19 cellular contexts compared by ENCODE assay signal in the genomic region with DNA sequence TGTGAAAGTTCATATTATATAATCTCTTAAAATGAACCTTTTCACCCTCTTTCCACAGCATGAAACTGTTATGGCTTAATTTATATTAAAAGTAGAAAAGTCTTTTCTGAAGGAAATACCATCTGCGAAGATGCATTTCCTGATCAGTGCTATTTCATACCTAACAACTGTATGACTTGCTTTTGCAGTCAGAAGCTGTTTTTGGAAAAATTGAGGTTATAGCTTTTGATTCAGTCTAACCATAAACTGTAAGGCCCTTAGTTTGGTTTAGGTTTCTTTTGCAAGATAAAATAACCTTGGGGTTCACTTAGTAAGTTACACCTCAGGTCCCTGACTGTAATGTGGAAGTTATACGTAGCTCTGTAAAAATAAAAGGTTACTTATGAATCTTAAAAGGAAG. TPM values are rescaled to one million over a fixed set of nuclear protein-coding genes. Genes with fewer than 3 reads are reported as not detected.
DNase-seq lines count a peak whose midpoint lies in the region; ATAC-seq and TF ChIP-seq lines count a peak whose summit lies in the region.
"Had no signal": no experiment of that assay in that cellular context is flagged by ENCODE, and none has a peak within 500 bp of the region (broad histone marks: within the 10 kb centered on the region; RNA-seq: fewer than 3 reads in every experiment).

No MANE protein-coding gene starts in this region.

- no peak for TF ChIP-seq POLR2A in lower leg skin (IDR thresholded peaks at IDR 0.05)

- peaks cover 7% of the 10 kb centered on the region for H3K4me1 ChIP-seq in left ventricle myocardium inferior
- H3K4me1 ChIP-seq: pancreas had no signal

- H3K27me3 ChIP-seq in left ventricle myocardium inferior (ENCODE audit: low read depth) (no peaks in the 10 kb centered on the region), brain microvascular endothelial cell (replicated peaks) (no peaks in the 10 kb centered on the region)
- H3K27me3 ChIP-seq: dorsolateral prefrontal cortex, pancreas had no signal

- intact Hi-C loops in left ventricle myocardium inferior (cut with micrococcal nuclease), result no loop called here
- intact Hi-C loops in cardiac septum (cut with DNase I), result no loop called here
- intact Hi-C loops in activated T-helper 1 cell treated with anti-CD3 and anti-CD28 coated beads, Interleukin-12 subunit alpha, Interleukin-12 subunit beta, Interleukin-2, Interleukin-4 antibody, amounts not matched to agents 30 ng/mL and 10 ng/mL and 1 ng/mL, durations not matched to agents 14 hours and 24 hours and 36 hours (cut with micrococcal nuclease), result loop anchor here (2.0 to 5.0 kb wide), 2 partner anchors 23 to 37 kb away; a partner anchor contains a TSS
- intact Hi-C loops in lower leg skin (cut with DNase I; ENCODE audit: low total_unique reads), result loop anchor here (10.0 kb wide), 1 partner anchor 1879 kb away; no protein-coding TSS in a partner anchor

- ATAC-seq in memory B cell (ENCODE audit: low read depth), result no peak
- ATAC-seq: HCT116, pancreas had no signal

- no peaks in the 10 kb centered on the region for H3K9me3 Mint-ChIP-seq in activated T-helper 1 cell treated with anti-CD3 and anti-CD28 coated beads, Interleukin-12 subunit alpha, Interleukin-12 subunit beta, Interleukin-2, Interleukin-4 antibody, amounts not matched to agents 30 ng/mL and 10 ng/mL and 1 ng/mL, durations not matched to agents 14 hours and 24 hours and 36 hours
- H3K9me3 Mint-ChIP-seq in memory B cell, result no peaks in the 10 kb centered on the region
- H3K9me3 Mint-ChIP-seq: naive B cell had no signal

- H3K4me3 ChIP-seq in left ventricle myocardium inferior (no peak overlapping the region), brain microvascular endothelial cell (ENCODE audit: low read depth, low read length) (no peak overlapping the region), lower leg skin (ENCODE audit: low read depth, poor library complexity, severe bottlenecking) (no peak overlapping the region)
- H3K4me3 ChIP-seq: dorsolateral prefrontal cortex, pancreas had no signal

- H3K4me3 Mint-ChIP-seq in activated T-helper 1 cell treated with anti-CD3 and anti-CD28 coated beads, Interleukin-12 subunit alpha, Interleukin-12 subunit beta, Interleukin-2, Interleukin-4 antibody, amounts not matched to agents 30 ng/mL and 10 ng/mL and 1 ng/mL, durations not matched to agents 14 hours and 24 hours and 36 hours, result no peak overlapping the region
- H3K4me3 Mint-ChIP-seq in memory B cell, result no peak overlapping the region

- in situ Hi-C loops in brain microvascular endothelial cell (cut with HindIII; ENCODE audit: low pct_ligation_motif_present, low sequenced_read_pairs), result no loop called here

- TF ChIP-seq CTCF in left ventricle myocardium inferior (IDR thresholded peaks at IDR 0.05; ENCODE audit: borderline replicate concordance), result no peak
- TF ChIP-seq CTCF in brain microvascular endothelial cell (IDR thresholded peaks at IDR 0.05; ENCODE audit: low read depth, low read length, missing control alignments), result no peak
- no peak for TF ChIP-seq CTCF in lower leg skin (IDR thresholded peaks at IDR 0.05)

- 81 to 92% methylated on average over 2 of the region's 2 CpGs for WGBS in lower leg skin, 2 donors

- H3K36me3 Mint-ChIP-seq in activated T-helper 1 cell treated with anti-CD3 and anti-CD28 coated beads, Interleukin-12 subunit alpha, Interleukin-12 subunit beta, Interleukin-2, Interleukin-4 antibody, amounts not matched to agents 30 ng/mL and 10 ng/mL and 1 ng/mL, durations not matched to agents 14 hours and 24 hours and 36 hours (ENCODE audit: low read depth), result peaks cover 12% of the 10 kb centered on the region
- peaks cover 2% of the 10 kb centered on the region for H3K36me3 Mint-ChIP-seq in memory B cell
- H3K36me3 Mint-ChIP-seq: naive B cell had no signal

- H3K36me3 ChIP-seq in left ventricle myocardium inferior (peaks cover 23% of the 10 kb centered on the region), brain microvascular endothelial cell (replicated peaks) (no peaks in the 10 kb centered on the region)
- H3K36me3 ChIP-seq: WERI-Rb-1 had no signal

- H3K27ac ChIP-seq in left ventricle myocardium inferior (replicated peaks), result peak overlapping the region; percentile 24
- no peak overlapping the region for H3K27ac ChIP-seq in brain microvascular endothelial cell
- H3K27ac ChIP-seq: dorsolateral prefrontal cortex, KMS-11, pancreas, WERI-Rb-1 had no signal

- DNase-seq in left ventricle myocardium inferior, result no peak
- no peak for DNase-seq in cardiac septum (ENCODE audit: low spot score)
- DNase-seq in activated T-helper 1 cell treated with anti-CD3 and anti-CD28 coated beads, Interleukin-12 subunit alpha, Interleukin-12 subunit beta, Interleukin-2, Interleukin-4 antibody, amounts not matched to agents 30 ng/mL and 10 ng/mL and 1 ng/mL, durations not matched to agents 14 hours and 24 hours and 36 hours (ENCODE audit: low spot score), result no peak
- no peak for DNase-seq in memory B cell (ENCODE audit: low spot score in 2 of 2)
- DNase-seq in brain microvascular endothelial cell, result no peak
- no peak for DNase-seq in NCI-H187 treated with DMSO at 0.1 percent for 48 hours (lab: John Stamatoyannopoulos, UW)
- no peak for DNase-seq in lower leg skin (ENCODE audit: low spot score in 2 of 2)
- DNase-seq: amygdala; dorsolateral prefrontal cortex; head of caudate nucleus; left cardiac atrium; NCI-H526; pancreas; right cardiac atrium; stimulated activated CD8-positive, alpha-beta memory T cell treated with anti-CD3 and anti-CD28 coated beads, Interleukin-4, amount 100 ng/mL, for 48 hours; WERI-Rb-1 had no signal

- peak overlapping the region; percentile 76 for H3K27ac Mint-ChIP-seq in activated T-helper 1 cell treated with anti-CD3 and anti-CD28 coated beads, Interleukin-12 subunit alpha, Interleukin-12 subunit beta, Interleukin-2, Interleukin-4 antibody, amounts not matched to agents 30 ng/mL and 10 ng/mL and 1 ng/mL, durations not matched to agents 14 hours and 24 hours and 36 hours
- H3K27ac Mint-ChIP-seq in memory B cell, result peak overlapping the region; percentile 79

- H3K4me1 Mint-ChIP-seq in activated T-helper 1 cell treated with anti-CD3 and anti-CD28 coated beads, Interleukin-12 subunit alpha, Interleukin-12 subunit beta, Interleukin-2, Interleukin-4 antibody, amounts not matched to agents 30 ng/mL and 10 ng/mL and 1 ng/mL, durations not matched to agents 14 hours and 24 hours and 36 hours (ENCODE audit: low read depth), result peaks cover 39% of the 10 kb centered on the region
- peaks cover 21% of the 10 kb centered on the region for H3K4me1 Mint-ChIP-seq in memory B cell

- H3K27me3 Mint-ChIP-seq in activated T-helper 1 cell treated with anti-CD3 and anti-CD28 coated beads, Interleukin-12 subunit alpha, Interleukin-12 subunit beta, Interleukin-2, Interleukin-4 antibody, amounts not matched to agents 30 ng/mL and 10 ng/mL and 1 ng/mL, durations not matched to agents 14 hours and 24 hours and 36 hours (ENCODE audit: insufficient read depth), result no peaks in the 10 kb centered on the region
- no peaks in the 10 kb centered on the region for H3K27me3 Mint-ChIP-seq in memory B cell
- H3K27me3 Mint-ChIP-seq: naive B cell had no signal

- H3K9me3 ChIP-seq in left ventricle myocardium inferior (replicated peaks), result no peaks in the 10 kb centered on the region
- H3K9me3 ChIP-seq: pancreas had no signal

RNA-seq across cellular contexts. Expression of a gene that starts 22.7 kb away (rescaled TPM):
- 16.4 TPM for total RNA-seq in left ventricle myocardium inferior
- total RNA-seq in cardiac septum, result 12.5 TPM
- 62.0 and 63.7 TPM in 2 replicates for total RNA-seq in activated T-helper 1 cell treated with anti-CD3 and anti-CD28 coated beads, Interleukin-12 subunit alpha, Interleukin-12 subunit beta, Interleukin-2, Interleukin-4 antibody, amounts not matched to agents 30 ng/mL and 10 ng/mL and 1 ng/mL, durations not matched to agents 14 hours and 24 hours and 36 hours
- total RNA-seq in lower leg skin, result 10 to 100 TPM; 17.8 to 21.5 (median 18.5) TPM

Comparison
In these comparisons a context has a peak if more than half of its experiments do, and no peak if none do; other contexts are left out.
1. intact Hi-C loops: an anchor here in activated T-helper 1 cell treated with anti-CD3 and anti-CD28 coated beads, Interleukin-12 subunit alpha, Interleukin-12 subunit beta, Interleukin-2, Interleukin-4 antibody, amounts not matched to agents 30 ng/mL and 10 ng/mL and 1 ng/mL, durations not matched to agents 14 hours and 24 hours and 36 hours (2.0 to 5.0 kb wide) and lower leg skin (10.0 kb wide); none called in left ventricle myocardium inferior and cardiac septum.